ENCODE assay signal across 13 cellular contexts in the genomic region with DNA sequence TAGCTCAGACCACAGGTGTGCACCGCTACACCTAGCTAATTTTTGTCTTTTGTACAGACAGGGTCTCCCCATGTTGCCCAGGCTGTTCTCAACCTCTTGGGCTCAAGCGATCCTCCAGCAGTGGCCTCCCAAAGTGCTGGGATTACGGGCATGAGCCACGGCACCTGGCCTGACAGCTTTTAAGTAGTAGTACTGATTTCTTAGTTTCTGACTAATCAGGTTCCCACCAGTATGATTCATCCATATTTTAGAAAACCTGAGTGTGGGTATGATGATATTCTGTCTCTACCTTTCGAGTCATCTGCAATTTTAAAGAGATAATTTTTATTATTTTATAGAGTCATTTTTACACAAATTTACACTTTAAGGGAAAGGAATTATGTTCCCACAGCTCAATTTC. TPM values are rescaled to one million over a fixed set of nuclear protein-coding genes. Genes with fewer than 3 reads are reported as not detected.
"Had no signal": no experiment of that assay in that cellular context is flagged by ENCODE, and none has a peak within 500 bp of the region (broad histone marks: within the 10 kb centered on the region; RNA-seq: fewer than 3 reads in every experiment).

No MANE protein-coding gene starts in this region.

- H3K4me1 Mint-ChIP-seq: activated naive CD4-positive, alpha-beta T cell treated with anti-CD3 and anti-CD28 coated beads, Interleukin-2, amount 10 ng/mL, durations not matched to agents 7 days and 5 days; naive thymus-derived CD4-positive, alpha-beta T cell; stimulated activated memory B cell treated with anti-CD40 and anti-IgM and Interleukin-4, amounts not matched to agents 10 μg/mL and 1 μg/mL and 100 μg/mL, for 72 hours had no signal

- H3K36me3 Mint-ChIP-seq: activated naive CD4-positive, alpha-beta T cell treated with anti-CD3 and anti-CD28 coated beads, Interleukin-2, amount 10 ng/mL, durations not matched to agents 7 days and 5 days; naive thymus-derived CD4-positive, alpha-beta T cell; stimulated activated memory B cell treated with anti-CD40 and anti-IgM and Interleukin-4, amounts not matched to agents 10 μg/mL and 1 μg/mL and 100 μg/mL, for 72 hours had no signal

- ATAC-seq: heart right ventricle; left colon; mucosa of descending colon; naive thymus-derived CD4-positive, alpha-beta T cell; stimulated activated memory B cell treated with anti-CD40 and anti-IgM and Interleukin-4, amounts not matched to agents 10 μg/mL and 1 μg/mL and 100 μg/mL, for 72 hours had no signal

- H3K27me3 Mint-ChIP-seq: activated naive CD4-positive, alpha-beta T cell treated with anti-CD3 and anti-CD28 coated beads, Interleukin-2, amount 10 ng/mL, durations not matched to agents 7 days and 5 days; naive thymus-derived CD4-positive, alpha-beta T cell; stimulated activated memory B cell treated with anti-CD40 and anti-IgM and Interleukin-4, amounts not matched to agents 10 μg/mL and 1 μg/mL and 100 μg/mL, for 72 hours had no signal

- DNase-seq: activated CD4-positive, alpha-beta T cell treated with anti-CD3 and anti-CD28 coated beads, Interleukin-2, amount 50 U/mL, for 48 hours; activated CD4-positive, CD25-positive, alpha-beta regulatory T cell treated with anti-CD3 and anti-CD28 coated beads, Interleukin-2, amount 50 U/mL, for 72 hours; activated naive CD4-positive, alpha-beta T cell treated with anti-CD3 and anti-CD28 coated beads, Interleukin-2, amount 10 ng/mL, durations not matched to agents 7 days and 5 days; foreskin fibroblast; heart right ventricle; left colon; mucosa of descending colon; naive thymus-derived CD4-positive, alpha-beta T cell; stimulated activated CD4-positive, alpha-beta T cell treated with anti-CD3 and anti-CD28 coated beads, Interleukin-12 subunit alpha, Interleukin-12 subunit beta, amount 100 ng/mL, for 4 hours; stimulated activated CD4-positive, alpha-beta T cell treated with anti-CD3 and anti-CD28 coated beads, Interleukin-2, amount 100 ng/mL, for 24 hours; T-helper 9 cell had no signal

- H3K4me3 Mint-ChIP-seq: activated naive CD4-positive, alpha-beta T cell treated with anti-CD3 and anti-CD28 coated beads, Interleukin-2, amount 10 ng/mL, durations not matched to agents 7 days and 5 days; naive thymus-derived CD4-positive, alpha-beta T cell; stimulated activated memory B cell treated with anti-CD40 and anti-IgM and Interleukin-4, amounts not matched to agents 10 μg/mL and 1 μg/mL and 100 μg/mL, for 72 hours had no signal

- H3K9me3 Mint-ChIP-seq: activated naive CD4-positive, alpha-beta T cell treated with anti-CD3 and anti-CD28 coated beads, Interleukin-2, amount 10 ng/mL, durations not matched to agents 7 days and 5 days; activated T-helper 2 cell treated with anti-CD3 and anti-CD28 coated beads, Interferon-gamma antibody, Interleukin-2, Interleukin-4, amounts not matched to agents 10 μg/mL and 5 μg/mL and 100 μg/mL, durations not matched to agents 14 hours and 24 hours and 36 hours; stimulated activated memory B cell treated with anti-CD40 and anti-IgM and Interleukin-4, amounts not matched to agents 10 μg/mL and 1 μg/mL and 100 μg/mL, for 72 hours had no signal

- H3K27ac Mint-ChIP-seq: activated naive CD4-positive, alpha-beta T cell treated with anti-CD3 and anti-CD28 coated beads, Interleukin-2, amount 10 ng/mL, durations not matched to agents 7 days and 5 days; activated T-helper 2 cell treated with anti-CD3 and anti-CD28 coated beads, Interferon-gamma antibody, Interleukin-2, Interleukin-4, amounts not matched to agents 10 μg/mL and 5 μg/mL and 100 μg/mL, durations not matched to agents 14 hours and 24 hours and 36 hours; naive thymus-derived CD4-positive, alpha-beta T cell; stimulated activated memory B cell treated with anti-CD40 and anti-IgM and Interleukin-4, amounts not matched to agents 10 μg/mL and 1 μg/mL and 100 μg/mL, for 72 hours had no signal

RNA-seq across cellular contexts. Expression of a gene that starts 46.4 kb away (rescaled TPM):
- total RNA-seq: activated T-helper 2 cell treated with anti-CD3 and anti-CD28 coated beads, Interferon-gamma antibody, Interleukin-2, Interleukin-4, amounts not matched to agents 10 μg/mL and 5 μg/mL and 100 μg/mL, durations not matched to agents 14 hours and 24 hours and 36 hours; naive thymus-derived CD4-positive, alpha-beta T cell had no signal
- polyA plus RNA-seq: naive thymus-derived CD4-positive, alpha-beta T cell had no signal
